ENCODE assay signal across 8 cellular contexts in genomic region chr9:109498195-109499060, GRCh38. TPM values are rescaled to one million over a fixed set of nuclear protein-coding genes. Genes with fewer than 3 reads are reported as not detected.
DNase-seq lines count a peak whose midpoint lies in the region; ATAC-seq and TF ChIP-seq lines count a peak whose summit lies in the region.

Gene PTPN3, minus strand, starts transcription at chr9:109498307. Its CDS starts 34,873 bp downstream, at chr9:109463434.

- DNase-seq in NCI-H2029 (lab: John Stamatoyannopoulos, UW) (peak; percentile 16), NCI-H2029 treated with DMSO at 0.1 percent for 48 hours (lab: John Stamatoyannopoulos, UW) (no peak), SW480 (ENCODE audit: low spot score) (peak; percentile 27), heart left ventricle (no peak), sciatic nerve (ENCODE audit: low spot score) (no peak), NCI-H1694 treated with DMSO at 0.1 percent for 48 hours (lab: John Stamatoyannopoulos, UW) (no peak)
- DNase-seq in stimulated activated CD4-positive, alpha-beta T cell treated with anti-CD3 and anti-CD28 coated beads, Interleukin-12 subunit alpha, Interleukin-12 subunit beta, amount 100 ng/mL, for 4 hours: no peak

- H3K9me3 ChIP-seq in heart left ventricle: no peaks in the 10 kb centered on the region

- WGBS in heart left ventricle, 4 donors: 7 to 34% (median 9%) methylated on average over 19 to 76 of the region's 76 CpGs

- no peak for TF ChIP-seq POLR2A in heart left ventricle (IDR thresholded peaks at IDR 0.05)

- H3K27me3 ChIP-seq in heart left ventricle: peaks cover 0 to 58% (median 5%) of the 10 kb centered on the region in 9 donors

- H3K4me1 ChIP-seq in heart left ventricle: peaks cover 0 to 20% (median 6%) of the 10 kb centered on the region in 12 donors

- no peak for TF ChIP-seq CTCF in heart left ventricle (IDR thresholded peaks at IDR 0.05)

- peak within 1 kb of the TSS in 11 of 12 donors; percentile 30 to 67 (median 53) for H3K4me3 ChIP-seq in heart left ventricle

- no peaks in the 10 kb centered on the region for H3K36me3 ChIP-seq in heart left ventricle

- ATAC-seq in heart left ventricle (peak in 3 of 4 donors; percentile 41 to 56 (median 55)), sciatic nerve (peak; percentile 35), GM21528 (IDR thresholded peaks at IDR 0.05; ENCODE audit: low FRiP score, unreplicated experiment) (no peak)

- intact Hi-C loops in heart left ventricle (cut with DNase I): no loop called here
- intact Hi-C loops in sciatic nerve (cut with DNase I): no loop called here

- no peak within 1 kb of the TSS for H3K27ac ChIP-seq in heart left ventricle

RNA-seq across cellular contexts. Expression of gene PTPN3, which starts in this region (rescaled TPM):
- total RNA-seq in heart left ventricle (10 to 100 TPM; 22.1 to 77.0 (median 52.3) TPM), sciatic nerve (1.0 TPM)
- polyA plus RNA-seq in heart left ventricle: 10 to 100 TPM in 1 of 2 donors, 1 to 10 TPM in 1; 6.9 to 14.6 TPM

Comparison
In these comparisons a context has a peak if more than half of its experiments do, and no peak if none do; other contexts are left out.
1. RNA of gene PTPN3 (total RNA-seq): 22.1 to 77.0 TPM in heart left ventricle; 1.0 TPM in sciatic nerve (single experiment); every median in the first group is over 10 times any median in the second.
2. DNase-seq: peak in NCI-H2029 (single experiment) and SW480 (single experiment); none in NCI-H2029 treated with DMSO at 0.1 percent for 48 hours (single experiment), heart left ventricle (0 of 5), sciatic nerve (single experiment), NCI-H1694 treated with DMSO at 0.1 percent for 48 hours (single experiment) and stimulated activated CD4-positive, alpha-beta T cell treated with anti-CD3 and anti-CD28 coated beads, Interleukin-12 subunit alpha, Interleukin-12 subunit beta, amount 100 ng/mL, for 4 hours (single experiment).